Comparison of ENCODE assay signal across 9 cellular contexts in the genomic region with DNA sequence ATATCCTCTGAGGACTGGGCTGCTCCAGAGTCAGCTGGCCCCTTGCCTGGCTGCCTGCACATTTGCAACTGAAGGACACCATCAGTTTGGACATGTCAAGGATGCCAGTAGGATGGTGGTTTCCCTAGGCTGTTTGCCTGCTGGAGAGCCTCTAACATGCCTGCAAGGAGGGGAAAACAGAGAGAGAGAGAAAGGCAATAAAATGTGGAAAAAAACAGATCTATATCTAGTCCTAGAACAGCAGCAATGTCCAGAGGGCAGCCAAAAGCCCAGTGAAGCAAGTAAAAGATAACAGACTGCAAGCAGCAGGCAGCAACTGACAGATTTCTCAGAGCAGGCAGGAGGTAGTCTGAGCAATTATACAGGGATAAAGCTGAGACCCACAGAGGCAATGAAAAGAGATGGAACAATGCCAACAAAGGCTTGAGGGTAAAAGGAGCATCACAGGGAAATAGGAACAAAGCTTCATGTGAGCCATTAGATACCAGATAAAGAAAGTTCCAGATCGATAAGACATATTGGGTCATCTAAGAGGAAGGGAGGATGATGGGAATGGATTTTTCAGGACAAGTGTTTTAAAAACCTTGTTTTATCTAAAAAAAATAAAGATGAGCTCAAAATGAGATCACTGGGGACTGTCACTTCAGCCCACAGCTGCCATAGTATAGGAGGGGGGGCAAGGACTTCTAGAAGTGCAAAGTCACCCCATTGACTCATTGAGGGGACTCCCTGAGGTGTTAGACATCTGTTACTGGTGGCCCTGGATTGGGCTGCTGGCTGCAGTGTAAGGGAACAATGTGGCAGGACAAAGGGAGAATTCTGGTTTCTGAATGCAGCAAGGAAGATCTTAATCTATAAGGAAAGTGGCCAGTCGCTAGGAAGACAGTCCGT. TPM values are rescaled to one million over a fixed set of nuclear protein-coding genes. Genes with fewer than 3 reads are reported as not detected.
DNase-seq lines count a peak whose midpoint lies in the region; ATAC-seq, FAIRE-seq and TF ChIP-seq lines count a peak whose summit lies in the region.
"Had no signal": no experiment of that assay in that cellular context is flagged by ENCODE, and none has a peak within 500 bp of the region (broad histone marks: within the 10 kb centered on the region; RNA-seq: fewer than 3 reads in every experiment).

No MANE protein-coding gene starts in this region.

- TF ChIP-seq EP300 in HepG2 (IDR thresholded peaks at IDR 0.05; ENCODE audit: low read depth in 2 of 2, low read length in 2 of 2) (no peak), HepG2 (CRISPR knock-in tag; IDR thresholded peaks at IDR 0.05; ENCODE audit: borderline replicate concordance) (no peak)

- no peak overlapping the region for H3K4me3 ChIP-seq in AG09309 (ENCODE audit: control insufficient read depth, low read depth, low read length)
- H3K4me3 ChIP-seq in WERI-Rb-1 (ENCODE audit: low read depth, low read length): no peak overlapping the region
- H3K4me3 ChIP-seq in HepG2 (replicated peaks in 1 of 3; ENCODE audit: insufficient read depth in 1 of 3, low read depth in 2 of 3, low read length in 3 of 3): peak overlapping the region in 1 of 3 experiments; percentile 29; a peak in 1 of 6 replicates

- H3K9me3 ChIP-seq in WERI-Rb-1 (ENCODE audit: severe bottlenecking): no peaks in the 10 kb centered on the region
- H3K9me3 ChIP-seq in HepG2 (ENCODE audit: low read length): no peaks in the 10 kb centered on the region

- H3K79me2 ChIP-seq in HepG2 (ENCODE audit: insufficient read depth, low read length): no peaks in the 10 kb centered on the region

- TF ChIP-seq POLR2A in HepG2 (IDR thresholded peaks at IDR 0.05; ENCODE audit: insufficient read depth in 1 of 2, low read depth in 2 of 2, low read length in 2 of 2): no peak

- peak overlapping the region; percentile 55 for H3K4me2 ChIP-seq in HepG2 (ENCODE audit: low read depth, low read length)

- WGBS in HepG2 (ENCODE audit: low lambda C conversion rate): 37% methylated on average over 3 of the region's 3 CpGs

- no peak overlapping the region for H2AFZ ChIP-seq in HepG2 (ENCODE audit: low read length)

- intact Hi-C loops in HepG2 (cut with micrococcal nuclease; ENCODE audit: unreplicated experiment): loop anchor here (5.0 kb wide), 2 partner anchors 36 to 109 kb away; no protein-coding TSS in a partner anchor

- CTCF ChIA-PET in HepG2 (lab: Yijun Ruan, JAX; ENCODE audit: low intra/inter-chr PET ratio, low total read pairs): no interaction called here

- peak; percentile 25 for DNase-seq in AG09309 (ENCODE audit: low read depth)
- peak; percentile 85 for DNase-seq in NCI-H1105 treated with DMSO at 0.1 percent for 48 hours (lab: John Stamatoyannopoulos, UW)
- peak; percentile 20 for DNase-seq in WERI-Rb-1
- DNase-seq in HepG2 (ENCODE audit: low spot score): no peak
- DNase-seq: activated B cell treated with CpG ODN at 0.5 μM for 24 hours had no signal

- peaks cover 49% of the 10 kb centered on the region for H3K4me1 ChIP-seq in HepG2 (ENCODE audit: insufficient read depth, low read length)

- TF ChIP-seq RAD21 in HepG2 (CRISPR knock-in tag; IDR thresholded peaks at IDR 0.05): no peak

- TF ChIP-seq CTCF in AG09309 (IDR thresholded peaks at IDR 0.05; ENCODE audit: control insufficient read depth, insufficient read depth, low read depth, low read length, missing control alignments) (no peak), WERI-Rb-1 (IDR thresholded peaks at IDR 0.05; ENCODE audit: low read depth, low read length) (no peak), HepG2 (CRISPR knock-in tag; IDR thresholded peaks at IDR 0.05) (no peak)

- H4K20me1 ChIP-seq in HepG2 (ENCODE audit: insufficient read depth, low read length): no peaks in the 10 kb centered on the region

- no TSS peak for BruUV-seq in HepG2 (replicated peaks; lab: Mats Ljungman, UMichigan)

- H3K9ac ChIP-seq in HepG2 (ENCODE audit: insufficient read depth, low read depth, low read length): no peak overlapping the region

- H3K27me3 ChIP-seq in WERI-Rb-1 (ENCODE audit: insufficient read depth, low read depth, severe bottlenecking) (no peaks in the 10 kb centered on the region), HepG2 (ENCODE audit: control insufficient read depth in 1 of 2, insufficient read depth in 2 of 2, low read length in 2 of 2) (no peaks in the 10 kb centered on the region)

- peak; percentile 64 for ATAC-seq in HepG2
- no peak for ATAC-seq in HG03432 (IDR thresholded peaks at IDR 0.05; ENCODE audit: unreplicated experiment)
- ATAC-seq in GM21576 (IDR thresholded peaks at IDR 0.05; ENCODE audit: unreplicated experiment): no peak
- no peak for ATAC-seq in HG02610 (IDR thresholded peaks at IDR 0.05; ENCODE audit: unreplicated experiment)
- ATAC-seq in GM21526 (IDR thresholded peaks at IDR 0.05; ENCODE audit: low FRiP score, unreplicated experiment): no peak

- in situ Hi-C loops in HepG2 (cut with HindIII; ENCODE audit: extremely low pct_ligation_motif_present, low pct_unique_long_range_greater_than_20kb): no loop called here

- peak overlapping the region; percentile 3 for H3K27ac ChIP-seq in WERI-Rb-1
- H3K27ac ChIP-seq in HepG2 (ENCODE audit: extremely low read length, insufficient read depth, low read length): peak overlapping the region; percentile 0

- POLR2A ChIA-PET in HepG2 (lab: Yijun Ruan, JAX): interaction anchor here (1.1 to 3.6 kb wide), 3 partner anchors 39 to 112 kb away, joined by 3 to 28 read pairs (median 3); partner anchors contain the start of gene GADD45A

- no peaks in the 10 kb centered on the region for H3K36me3 ChIP-seq in WERI-Rb-1
- no peaks in the 10 kb centered on the region for H3K36me3 ChIP-seq in HepG2 (replicated peaks in 1 of 2; ENCODE audit: control insufficient read depth in 1 of 2, insufficient read depth in 2 of 2, low read length in 2 of 2)

- peak; percentile 8 for FAIRE-seq in HepG2 (lab: Jason Lieb, UNC)

TF ChIP-seq in HepG2, 621 proteins besides CTCF, POLR2A, EP300 and RAD21 (continues in another document):
- TF ChIP-seq PRMT3 (CRISPR knock-in tag; IDR thresholded peaks at IDR 0.05; ENCODE audit: borderline replicate concordance, low read depth): no peak
- TF ChIP-seq NFE2L2 (IDR thresholded peaks at IDR 0.05; ENCODE audit: low read length): no peak
- TF ChIP-seq ZNF616 (CRISPR knock-in tag; IDR thresholded peaks at IDR 0.05; ENCODE audit: low read depth): no peak
- TF ChIP-seq ZNF83 (CRISPR knock-in tag; IDR thresholded peaks at IDR 0.05; ENCODE audit: borderline replicate concordance): no peak
- no peak for TF ChIP-seq TAF1 (CRISPR knock-in tag; IDR thresholded peaks at IDR 0.05)
- TF ChIP-seq, protein P1, sequence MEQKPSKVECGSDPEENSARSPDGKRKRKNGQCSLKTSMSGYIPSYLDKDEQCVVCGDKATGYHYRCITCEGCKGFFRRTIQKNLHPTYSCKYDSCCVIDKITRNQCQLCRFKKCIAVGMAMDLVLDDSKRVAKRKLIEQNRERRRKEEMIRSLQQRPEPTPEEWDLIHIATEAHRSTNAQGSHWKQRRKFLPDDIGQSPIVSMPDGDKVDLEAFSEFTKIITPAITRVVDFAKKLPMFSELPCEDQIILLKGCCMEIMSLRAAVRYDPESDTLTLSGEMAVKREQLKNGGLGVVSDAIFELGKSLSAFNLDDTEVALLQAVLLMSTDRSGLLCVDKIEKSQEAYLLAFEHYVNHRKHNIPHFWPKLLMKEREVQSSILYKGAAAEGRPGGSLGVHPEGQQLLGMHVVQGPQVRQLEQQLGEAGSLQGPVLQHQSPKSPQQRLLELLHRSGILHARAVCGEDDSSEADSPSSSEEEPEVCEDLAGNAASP (CRISPR knock-in tag; IDR thresholded peaks at IDR 0.05; ENCODE audit: borderline replicate concordance): no peak
- TF ChIP-seq, protein P2, sequence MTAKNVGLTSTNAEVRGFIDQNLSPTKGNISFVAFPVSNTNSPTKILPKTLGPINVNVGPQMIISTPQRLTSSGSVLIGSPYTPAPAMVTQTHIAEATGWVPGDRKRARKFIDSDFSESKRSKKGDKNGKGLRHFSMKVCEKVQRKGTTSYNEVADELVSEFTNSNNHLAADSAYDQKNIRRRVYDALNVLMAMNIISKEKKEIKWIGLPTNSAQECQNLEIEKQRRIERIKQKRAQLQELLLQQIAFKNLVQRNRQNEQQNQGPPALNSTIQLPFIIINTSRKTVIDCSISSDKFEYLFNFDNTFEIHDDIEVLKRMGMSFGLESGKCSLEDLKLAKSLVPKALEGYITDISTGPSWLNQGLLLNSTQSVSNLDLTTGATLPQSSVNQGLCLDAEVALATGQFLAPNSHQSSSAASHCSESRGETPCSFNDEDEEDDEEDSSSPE (CRISPR knock-in tag; IDR thresholded peaks at IDR 0.05): no peak
- no peak for TF ChIP-seq FOXK2 (IDR thresholded peaks at IDR 0.05)
- no peak for TF ChIP-seq ZC3H4 (CRISPR knock-in tag; IDR thresholded peaks at IDR 0.05; ENCODE audit: borderline replicate concordance)

RNA-seq across cellular contexts. Expression of gene GADD45A, which starts 38.6 kb away (rescaled TPM):
- 25.0 and 46.2 TPM in 2 replicates for total RNA-seq in HepG2 (2016; rRNA removed; fragmentation: Illumina TruSeq; extraction: Trizol)
- 21.8 and 26.9 TPM in 2 replicates for total RNA-seq in HepG2 (2016; cell fraction: cytosol; rRNA removed; fragmentation: Illumina TruSeq; extraction: Trizol; ENCODE audit: low read depth)
- 23.2 and 49.2 TPM in 2 replicates for total RNA-seq in HepG2 (2016; cell fraction: insoluble cytoplasmic fraction; rRNA removed; fragmentation: Illumina TruSeq; extraction: Trizol)
- total RNA-seq in HepG2 (2016; cell fraction: membrane; rRNA removed; fragmentation: Illumina TruSeq; extraction: Trizol): 27.1 and 30.4 TPM in 2 replicates
- 59.8 and 64.1 TPM in 2 replicates for total RNA-seq in HepG2 (2016; cell fraction: nucleus; rRNA removed; fragmentation: Illumina TruSeq; extraction: Trizol)
- polyA plus RNA-seq in HepG2 (2011; rRNA removed): 33.2 and 36.2 TPM in 2 replicates
- polyA plus RNA-seq in HepG2 (2011; cell fraction: cytosol; rRNA removed): 30.4 and 31.8 TPM in 2 replicates
- 131 and 138 TPM in 2 replicates for polyA plus RNA-seq in HepG2 (2011; cell fraction: nucleus; rRNA removed)
- polyA plus RNA-seq in HepG2 (2012): 49.0 and 63.8 TPM in 2 replicates
- 24.1 and 25.0 TPM in 2 replicates for polyA plus RNA-seq in HepG2 (2016; cell fraction: cytosol; fragmentation: Illumina TruSeq; extraction: Trizol; ENCODE audit: low read depth)
- 48.7 and 51.1 TPM in 2 replicates for polyA plus RNA-seq in HepG2 (2016; cell fraction: insoluble cytoplasmic fraction; fragmentation: Illumina TruSeq; extraction: Trizol; ENCODE audit: low read depth)
- polyA plus RNA-seq in HepG2 (2016; cell fraction: membrane; fragmentation: Illumina TruSeq; extraction: Trizol; ENCODE audit: low read depth): 26.6 and 28.9 TPM in 2 replicates
- polyA plus RNA-seq in HepG2 (2016; cell fraction: nucleus; fragmentation: Illumina TruSeq; extraction: Trizol; ENCODE audit: insufficient read depth, low read depth): 151 and 156 TPM in 2 replicates
- 1.4 and 17.0 TPM in 2 replicates for polyA minus RNA-seq in HepG2 (2011; rRNA and poly(A)+ RNA removed; ENCODE audit: low replicate concordance)
- 11.3 and 13.7 TPM in 2 replicates for polyA minus RNA-seq in HepG2 (2011; cell fraction: cytosol; rRNA and poly(A)+ RNA removed)
- 60.7 and 75.2 TPM in 2 replicates for polyA minus RNA-seq in HepG2 (2011; cell fraction: nucleus; rRNA and poly(A)+ RNA removed)
